In genomic region chr3:112785321-112786001, GRCh38 we compare ENCODE assay signal across 29 cellular contexts.
"Had no signal": no experiment of that assay in that cellular context is flagged by ENCODE, and none has a peak within 500 bp of the region (broad histone marks: within the 10 kb centered on the region; RNA-seq: fewer than 3 reads in every experiment).

No MANE protein-coding gene starts in this region.

- H3K36me3 ChIP-seq: adrenal gland, breast epithelium, SJSA1 had no signal

- H3K9ac ChIP-seq: SK-N-SH had no signal

- H3K9me3 ChIP-seq: adrenal gland, body of pancreas, SJSA1, SK-N-SH had no signal

- H3K4me2 ChIP-seq: SK-N-SH had no signal

- ATAC-seq: activated CD4-positive, CD25-positive, alpha-beta regulatory T cell treated with anti-CD3 and anti-CD28 coated beads, Interleukin-2, amount 50 U/mL, for 24 hours; activated naive CD4-positive, alpha-beta T cell treated with anti-CD3 and anti-CD28 coated beads, Interleukin-2, amount 50 U/mL, for 72 hours; activated T-cell treated with anti-CD3 and anti-CD28 coated beads, Interleukin-2, amount 50 U/mL, for 4 hours; body of pancreas; Panc1; WTC11 had no signal

- H3K27me3 Mint-ChIP-seq: activated CD4-positive, alpha-beta memory T cell treated with anti-CD3 and anti-CD28 coated beads for 36 hours had no signal

- H3K27ac Mint-ChIP-seq: activated CD4-positive, alpha-beta memory T cell treated with anti-CD3 and anti-CD28 coated beads for 36 hours; activated naive CD4-positive, alpha-beta T cell treated with anti-CD3 and anti-CD28 coated beads for 36 hours; activated naive CD4-positive, alpha-beta T cell treated with anti-CD3 and anti-CD28 coated beads, Interleukin-2, amount 50 U/mL, for 72 hours; activated T-helper 1 cell treated with anti-CD3 and anti-CD28 coated beads, Interleukin-12 subunit alpha, Interleukin-12 subunit beta, Interleukin-2, Interleukin-4 antibody, amounts not matched to agents 30 ng/mL and 10 ng/mL and 1 ng/mL, durations not matched to agents 14 hours and 24 hours and 36 hours; T-helper 1 cell treated with Interleukin-12 subunit alpha and Interleukin-12 subunit beta and Interleukin-4 antibody, amounts not matched to agents 30 μg/mL and 1 μg/mL, for 36 hours; T-helper 2 cell treated with Interferon-gamma antibody and Interleukin-4, amounts not matched to agents 5 μg/mL and 100 μg/mL, for 36 hours; WTC11 had no signal

- H3K27me3 ChIP-seq: adrenal gland, body of pancreas, breast epithelium, SJSA1 had no signal

- H3K27ac ChIP-seq: adrenal gland, body of pancreas, breast epithelium, SJSA1 had no signal

- H3K4me1 ChIP-seq: adrenal gland, body of pancreas, breast epithelium, SJSA1 had no signal

- DNase-seq: activated CD4-positive, alpha-beta memory T cell treated with anti-CD3 and anti-CD28 coated beads for 36 hours; activated CD4-positive, alpha-beta T cell treated with anti-CD3 and anti-CD28 coated beads for 4 hours; activated CD4-positive, alpha-beta T cell treated with anti-CD3 and anti-CD28 coated beads, Interleukin-2, amount 50 U/mL, for 1 hour; activated CD8-positive, alpha-beta memory T cell treated with anti-CD3 and anti-CD28 coated beads, Interleukin-2, amount 50 U/mL, for 4 hours; activated gamma-delta T cell treated with Interleukin-2 at 50 U/mL for 16 hours; activated naive CD4-positive, alpha-beta T cell treated with anti-CD3 and anti-CD28 coated beads for 36 hours; activated T-cell treated with anti-CD3 and anti-CD28 coated beads for 4 hours; activated T-cell treated with anti-CD3 and anti-CD28 coated beads, Interleukin-2, amount 50 U/mL, for 4 hours; adrenal gland; body of pancreas; caudate nucleus; cerebellar nuclear complex; NCI-H1092 treated with DMSO at 0.1 percent for 48 hours; NCI-H1417; NCI-H146; NCI-H187; NCI-H2081; NCI-H524 treated with DMSO at 0.1 percent for 48 hours; SHP77 had no signal

- H3K4me3 ChIP-seq: adrenal gland, body of pancreas, breast epithelium, SJSA1 had no signal

- H3K36me3 Mint-ChIP-seq: activated CD4-positive, alpha-beta memory T cell treated with anti-CD3 and anti-CD28 coated beads for 36 hours had no signal

- H3K4me3 Mint-ChIP-seq: activated CD4-positive, alpha-beta memory T cell treated with anti-CD3 and anti-CD28 coated beads for 36 hours; activated naive CD4-positive, alpha-beta T cell treated with anti-CD3 and anti-CD28 coated beads for 36 hours; activated T-cell treated with anti-CD3 and anti-CD28 coated beads, Interleukin-2, amount 50 U/mL, for 4 hours; activated T-helper 1 cell treated with anti-CD3 and anti-CD28 coated beads, Interleukin-12 subunit alpha, Interleukin-12 subunit beta, Interleukin-2, Interleukin-4 antibody, amounts not matched to agents 30 ng/mL and 10 ng/mL and 1 ng/mL, durations not matched to agents 14 hours and 24 hours and 36 hours; T-helper 1 cell treated with Interleukin-12 subunit alpha and Interleukin-12 subunit beta and Interleukin-4 antibody, amounts not matched to agents 30 μg/mL and 1 μg/mL, for 36 hours; T-helper 2 cell treated with Interferon-gamma antibody and Interleukin-4, amounts not matched to agents 5 μg/mL and 100 μg/mL, for 36 hours; WTC11 had no signal
